In the genomic region with DNA sequence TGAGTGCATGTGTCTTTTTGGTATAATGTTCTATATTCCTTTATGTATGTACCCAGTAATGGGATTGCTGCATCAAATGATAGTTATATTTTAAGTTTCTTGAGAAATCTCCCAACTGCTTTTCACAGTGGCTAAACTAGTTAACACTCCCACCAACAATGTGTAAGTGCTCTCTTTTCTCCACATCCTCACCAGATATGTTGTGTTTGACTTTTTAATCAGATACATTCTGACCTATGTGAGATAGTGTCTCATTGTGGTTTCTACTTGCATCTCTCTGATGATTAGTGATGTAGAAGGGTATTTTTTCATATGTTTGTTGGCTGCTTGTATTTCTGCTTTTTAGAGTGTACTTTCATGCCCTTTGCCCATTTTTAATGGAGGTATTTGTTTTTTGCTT, we compare ENCODE assay signal across 31 cellular contexts.
DNase-seq lines count a peak whose midpoint lies in the region; ATAC-seq, FAIRE-seq and TF ChIP-seq lines count a peak whose summit lies in the region.
"Had no signal": no experiment of that assay in that cellular context is flagged by ENCODE, and none has a peak within 500 bp of the region (broad histone marks: within the 10 kb centered on the region; RNA-seq: fewer than 3 reads in every experiment).

No MANE protein-coding gene starts in this region.

- TF ChIP-seq EP300 in A549 (IDR thresholded peaks at IDR 0.05) = no peak

- peak; percentile 43 for FAIRE-seq in A549 (lab: Jason Lieb, UNC)
- FAIRE-seq: A204.1, D721Med had no signal

- no peak for TF ChIP-seq RAD21 in A549 (conservative IDR thresholded peaks at IDR 0.05 in 1 of 2, IDR thresholded peaks at IDR 0.05 in 1 of 2)

- H3K27ac ChIP-seq in A549 (no peak overlapping the region), DND-41 (ENCODE audit: low read length) (no peak overlapping the region)
- H3K27ac ChIP-seq: 22Rv1; BLaER1; BLaER1 treated with 17β-estradiol and CSF1 and Interleukin-3, amounts not matched to agents 10 nM and 100 nM; C4-2B had no signal

- no peaks in the 10 kb centered on the region for H3K79me2 ChIP-seq in DND-41 (ENCODE audit: insufficient read depth, low read length)

- DNase-seq in A549 (ENCODE audit: low read depth in 1 of 2, low spot score in 1 of 2) (no peak), DND-41 (no peak), putamen (ENCODE audit: low spot score) (no peak)
- DNase-seq in Jurkat, Clone E6-1 (ENCODE audit: low read depth, low spot score) = peak; percentile 77
- DNase-seq: 8988T; ACHN; AML-193; BE2C; C1 segment of cervical spinal cord; Caco-2; Calu3; CD4-positive, alpha-beta memory T cell; CD4-positive, alpha-beta T cell; CD4-positive, CD25-positive, alpha-beta regulatory T cell; CD8-positive, alpha-beta memory T cell; CD8-positive, alpha-beta T cell; COR-L47; DMS 273 treated with DMSO at 0.1 percent for 48 hours; DMS153; DMS53; DMS79; DMS79 treated with DMSO at 0.1 percent for 48 hours; EL had no signal

- H3K4me2 ChIP-seq in A549 (no peak overlapping the region), DND-41 (ENCODE audit: insufficient read depth, low read length) (no peak overlapping the region)
- H3K4me2 ChIP-seq: BLaER1; BLaER1 treated with 17β-estradiol and CSF1 and Interleukin-3, amounts not matched to agents 10 nM and 100 nM had no signal

- no peak overlapping the region for H2AFZ ChIP-seq in DND-41 (ENCODE audit: low read depth, low read length)

- H3K36me3 ChIP-seq in DND-41 (ENCODE audit: insufficient read depth, low read length) = no peaks in the 10 kb centered on the region
- H3K36me3 ChIP-seq: BE2C; BLaER1; BLaER1 treated with 17β-estradiol and CSF1 and Interleukin-3, amounts not matched to agents 10 nM and 100 nM had no signal

- H3K9ac ChIP-seq in DND-41 (ENCODE audit: low read depth, low read length) = no peak overlapping the region
- H3K9ac ChIP-seq: BLaER1; BLaER1 treated with 17β-estradiol and CSF1 and Interleukin-3, amounts not matched to agents 10 nM and 100 nM had no signal

- H3K4me3 ChIP-seq in A549 (no peak overlapping the region), DND-41 (ENCODE audit: low read depth in 1 of 2, low read length in 2 of 2) (no peak overlapping the region)
- no peak overlapping the region for H3K4me3 ChIP-seq in Jurkat, Clone E6-1 (ENCODE audit: low read length)
- H3K4me3 ChIP-seq: BLaER1; BLaER1 treated with 17β-estradiol and CSF1 and Interleukin-3, amounts not matched to agents 10 nM and 100 nM had no signal

- no peak for TF ChIP-seq POLR2A in A549 (IDR thresholded peaks at IDR 0.05; ENCODE audit: low read length)

- no peaks in the 10 kb centered on the region for H4K20me1 ChIP-seq in DND-41 (ENCODE audit: insufficient read depth, low read length)
- H4K20me1 ChIP-seq: BLaER1; BLaER1 treated with 17β-estradiol and CSF1 and Interleukin-3, amounts not matched to agents 10 nM and 100 nM had no signal

- TF ChIP-seq CTCF in A549 (IDR thresholded peaks at IDR 0.05) (no peak), DND-41 (IDR thresholded peaks at IDR 0.05; ENCODE audit: borderline replicate concordance, extremely low read depth, low read length, poor library complexity, severe bottlenecking) (no peak)

- POLR2A ChIA-PET in A549 (lab: Yijun Ruan, JAX) = no interaction called here

- H3K27me3 ChIP-seq in DND-41 (ENCODE audit: insufficient read depth, low read length, poor library complexity) = no peaks in the 10 kb centered on the region
- H3K27me3 ChIP-seq: BLaER1; BLaER1 treated with 17β-estradiol and CSF1 and Interleukin-3, amounts not matched to agents 10 nM and 100 nM had no signal

- ATAC-seq in A549 (no peak), DND-41 (ENCODE audit: insufficient read depth, low read depth) (peak; percentile 58; the same call in 1 of the 3 replicates), GM19452 (IDR thresholded peaks at IDR 0.05; ENCODE audit: unreplicated experiment) (no peak), HG03378 (IDR thresholded peaks at IDR 0.05; ENCODE audit: unreplicated experiment) (no peak)
- ATAC-seq: CD8-positive, alpha-beta T cell had no signal

- H3K9me3 ChIP-seq in A549 (no peaks in the 10 kb centered on the region), DND-41 (ENCODE audit: insufficient read depth, low read length, severe bottlenecking) (peaks cover 2% of the 10 kb centered on the region)
- H3K9me3 ChIP-seq: BE2C, BLaER1, Caco-2 had no signal

- CTCF ChIA-PET in A549 (lab: Yijun Ruan, JAX) = no interaction called here

- H3K4me1 ChIP-seq in A549 (no peaks in the 10 kb centered on the region), DND-41 (ENCODE audit: insufficient read depth, low read length) (no peaks in the 10 kb centered on the region)
- H3K4me1 ChIP-seq: BE2C; BLaER1; BLaER1 treated with 17β-estradiol and CSF1 and Interleukin-3, amounts not matched to agents 10 nM and 100 nM had no signal

TF ChIP-seq in A549, 52 proteins besides CTCF, POLR2A, EP300 and RAD21:
- TF ChIP-seq CBX2 (IDR thresholded peaks at IDR 0.05; ENCODE audit: borderline replicate concordance, low read depth) = no peak
- TF ChIP-seq ESRRA (IDR thresholded peaks at IDR 0.05; ENCODE audit: borderline replicate concordance, low read length) = no peak
- TF ChIP-seq FOSB (CRISPR knock-in tag; IDR thresholded peaks at IDR 0.05) = no peak
- TF ChIP-seq, protein P1, sequence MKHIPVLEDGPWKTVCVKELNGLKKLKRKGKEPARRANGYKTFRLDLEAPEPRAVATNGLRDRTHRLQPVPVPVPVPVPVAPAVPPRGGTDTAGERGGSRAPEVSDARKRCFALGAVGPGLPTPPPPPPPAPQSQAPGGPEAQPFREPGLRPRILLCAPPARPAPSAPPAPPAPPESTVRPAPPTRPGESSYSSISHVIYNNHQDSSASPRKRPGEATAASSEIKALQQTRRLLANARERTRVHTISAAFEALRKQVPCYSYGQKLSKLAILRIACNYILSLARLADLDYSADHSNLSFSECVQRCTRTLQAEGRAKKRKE (CRISPR knock-in tag; IDR thresholded peaks at IDR 0.05; ENCODE audit: low read depth) = no peak
- no peak for TF ChIP-seq HEYL (CRISPR knock-in tag; IDR thresholded peaks at IDR 0.05)
- TF ChIP-seq, protein P2, sequence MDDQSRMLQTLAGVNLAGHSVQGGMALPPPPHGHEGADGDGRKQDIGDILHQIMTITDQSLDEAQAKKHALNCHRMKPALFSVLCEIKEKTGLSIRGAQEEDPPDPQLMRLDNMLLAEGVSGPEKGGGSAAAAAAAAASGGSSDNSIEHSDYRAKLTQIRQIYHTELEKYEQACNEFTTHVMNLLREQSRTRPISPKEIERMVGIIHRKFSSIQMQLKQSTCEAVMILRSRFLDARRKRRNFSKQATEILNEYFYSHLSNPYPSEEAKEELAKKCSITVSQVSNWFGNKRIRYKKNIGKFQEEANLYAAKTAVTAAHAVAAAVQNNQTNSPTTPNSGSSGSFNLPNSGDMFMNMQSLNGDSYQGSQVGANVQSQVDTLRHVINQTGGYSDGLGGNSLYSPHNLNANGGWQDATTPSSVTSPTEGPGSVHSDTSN (IDR thresholded peaks at IDR 0.05) = no peak
- no peak for TF ChIP-seq FOXS1 (CRISPR knock-in tag; IDR thresholded peaks at IDR 0.05)
- no peak for TF ChIP-seq EHMT2 (IDR thresholded peaks at IDR 0.05; ENCODE audit: low read depth)
- TF ChIP-seq, protein P3, sequence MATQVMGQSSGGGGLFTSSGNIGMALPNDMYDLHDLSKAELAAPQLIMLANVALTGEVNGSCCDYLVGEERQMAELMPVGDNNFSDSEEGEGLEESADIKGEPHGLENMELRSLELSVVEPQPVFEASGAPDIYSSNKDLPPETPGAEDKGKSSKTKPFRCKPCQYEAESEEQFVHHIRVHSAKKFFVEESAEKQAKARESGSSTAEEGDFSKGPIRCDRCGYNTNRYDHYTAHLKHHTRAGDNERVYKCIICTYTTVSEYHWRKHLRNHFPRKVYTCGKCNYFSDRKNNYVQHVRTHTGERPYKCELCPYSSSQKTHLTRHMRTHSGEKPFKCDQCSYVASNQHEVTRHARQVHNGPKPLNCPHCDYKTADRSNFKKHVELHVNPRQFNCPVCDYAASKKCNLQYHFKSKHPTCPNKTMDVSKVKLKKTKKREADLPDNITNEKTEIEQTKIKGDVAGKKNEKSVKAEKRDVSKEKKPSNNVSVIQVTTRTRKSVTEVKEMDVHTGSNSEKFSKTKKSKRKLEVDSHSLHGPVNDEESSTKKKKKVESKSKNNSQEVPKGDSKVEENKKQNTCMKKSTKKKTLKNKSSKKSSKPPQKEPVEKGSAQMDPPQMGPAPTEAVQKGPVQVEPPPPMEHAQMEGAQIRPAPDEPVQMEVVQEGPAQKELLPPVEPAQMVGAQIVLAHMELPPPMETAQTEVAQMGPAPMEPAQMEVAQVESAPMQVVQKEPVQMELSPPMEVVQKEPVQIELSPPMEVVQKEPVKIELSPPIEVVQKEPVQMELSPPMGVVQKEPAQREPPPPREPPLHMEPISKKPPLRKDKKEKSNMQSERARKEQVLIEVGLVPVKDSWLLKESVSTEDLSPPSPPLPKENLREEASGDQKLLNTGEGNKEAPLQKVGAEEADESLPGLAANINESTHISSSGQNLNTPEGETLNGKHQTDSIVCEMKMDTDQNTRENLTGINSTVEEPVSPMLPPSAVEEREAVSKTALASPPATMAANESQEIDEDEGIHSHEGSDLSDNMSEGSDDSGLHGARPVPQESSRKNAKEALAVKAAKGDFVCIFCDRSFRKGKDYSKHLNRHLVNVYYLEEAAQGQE (IDR thresholded peaks at IDR 0.05) = no peak
- TF ChIP-seq GATA3 (IDR thresholded peaks at IDR 0.05; ENCODE audit: borderline replicate concordance) = no peak
- no peak for TF ChIP-seq SMC3 (IDR thresholded peaks at IDR 0.05)
- TF ChIP-seq MAFK (IDR thresholded peaks at IDR 0.05; ENCODE audit: partially characterized antibody) = no peak
- TF ChIP-seq ZSCAN20 (CRISPR knock-in tag; IDR thresholded peaks at IDR 0.05) = no peak
- TF ChIP-seq CEBPB (IDR thresholded peaks at IDR 0.05) = no peak
- TF ChIP-seq CHD4 (IDR thresholded peaks at IDR 0.05; ENCODE audit: borderline replicate concordance) = no peak
- TF ChIP-seq ZC3H11A (IDR thresholded peaks at IDR 0.05) = no peak
